Comparison of ENCODE assay signal across 5 cellular contexts in the genomic region with DNA sequence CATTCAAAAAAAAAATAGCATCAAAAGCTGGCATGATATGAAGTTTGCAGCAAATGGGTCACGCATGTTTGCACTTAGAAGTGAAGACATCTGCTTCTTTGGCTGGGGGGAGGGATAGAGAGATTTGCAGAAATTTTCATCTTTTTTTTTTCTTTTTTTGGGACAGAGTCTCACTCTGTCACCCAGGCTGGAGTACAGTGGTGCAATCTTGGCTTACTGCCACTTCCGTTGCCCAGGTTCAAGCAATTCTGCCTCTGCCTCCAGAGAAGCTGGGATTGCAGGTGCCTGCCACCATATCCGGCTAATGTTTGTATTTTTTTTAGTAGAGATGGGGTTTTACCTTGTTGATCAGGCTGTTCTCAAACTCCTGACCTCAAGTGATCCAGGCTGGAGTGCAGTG.
"Had no signal": no experiment of that assay in that cellular context is flagged by ENCODE, and none has a peak within 500 bp of the region (broad histone marks: within the 10 kb centered on the region; RNA-seq: fewer than 3 reads in every experiment).

No MANE protein-coding gene starts in this region.

- DNase-seq: H9, HCEC 1CT, IMR-90 had no signal

- H3K4me2 ChIP-seq: GM23338 had no signal

- H3K4me3 ChIP-seq: GM23338, K562 had no signal

- ATAC-seq: GM23338, K562 had no signal
